Comparison of ENCODE assay signal across 17 cellular contexts in the genomic region with DNA sequence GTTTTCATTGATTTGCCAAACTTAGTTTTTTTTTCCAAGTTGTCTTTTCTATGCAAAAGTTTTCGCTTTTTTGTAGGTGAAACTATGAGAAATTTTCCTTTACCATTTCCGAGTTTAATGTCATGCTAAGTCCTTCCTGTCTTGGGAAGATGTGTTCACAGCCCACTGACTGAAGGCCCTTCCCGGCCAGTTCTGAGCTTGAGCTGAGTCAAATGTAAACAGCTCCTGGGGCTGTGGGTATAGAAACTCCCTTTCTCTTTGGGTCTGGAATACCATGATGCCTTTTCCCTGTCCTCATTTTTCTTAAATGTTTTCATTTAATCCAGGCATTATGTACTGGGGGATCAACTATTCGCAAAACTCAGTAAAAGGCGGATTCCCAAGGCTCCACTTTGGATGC.
A peak's percentile ranks its signal among the peaks of the same experiment; 100 is the strongest.
DNase-seq lines count a peak whose midpoint lies in the region; ATAC-seq, FAIRE-seq and TF ChIP-seq lines count a peak whose summit lies in the region.
"Had no signal": no experiment of that assay in that cellular context is flagged by ENCODE, and none has a peak within 500 bp of the region (broad histone marks: within the 10 kb centered on the region; RNA-seq: fewer than 3 reads in every experiment).

No MANE protein-coding gene starts in this region.

- no peaks in the 10 kb centered on the region for H3K36me3 ChIP-seq in mesenchymal stem cell (ENCODE audit: control insufficient read depth in 1 of 2, insufficient read depth in 2 of 2, low read depth in 1 of 2, low read length in 2 of 2)
- H3K36me3 ChIP-seq: SJSA1 had no signal

- no peak overlapping the region for H2BK5ac ChIP-seq in mesenchymal stem cell (ENCODE audit: low read depth, low read length, poor library complexity, severe bottlenecking)

- H3K27me3 ChIP-seq in mesenchymal stem cell (ENCODE audit: control insufficient read depth in 1 of 2, insufficient read depth in 1 of 2, low read length in 2 of 2) = no peaks in the 10 kb centered on the region
- H3K27me3 ChIP-seq: SJSA1 had no signal

- no peak overlapping the region for H3K4me3 Mint-ChIP-seq in MCF 10A (ENCODE audit: unreplicated experiment)

- H2AFZ ChIP-seq in mesenchymal stem cell (ENCODE audit: low read depth, low read length) = no peak overlapping the region

- H3K4me3 ChIP-seq in A549 = no peak overlapping the region
- no peak overlapping the region for H3K4me3 ChIP-seq in astrocyte of the spinal cord (ENCODE audit: low read depth, low read length)
- no peak overlapping the region for H3K4me3 ChIP-seq in mesenchymal stem cell (ENCODE audit: insufficient read depth in 1 of 2, low read depth in 1 of 2, low read length in 2 of 2)
- H3K4me3 ChIP-seq: SJSA1 had no signal

- H3K4me1 Mint-ChIP-seq in MCF 10A (ENCODE audit: insufficient read depth, unreplicated experiment) = no peaks in the 10 kb centered on the region

- no peak overlapping the region for H2AK5ac ChIP-seq in mesenchymal stem cell (ENCODE audit: low read length, severe bottlenecking)

- POLR2A ChIA-PET in A549 (lab: Yijun Ruan, JAX) (interaction anchor here (0.5 kb wide), 1 partner anchor 36 kb away, joined by 3 read pairs; no protein-coding TSS in a partner anchor), MCF 10A (lab: Yijun Ruan, JAX) (no interaction called here)

- H3K27ac Mint-ChIP-seq in MCF 10A (ENCODE audit: low read depth, unreplicated experiment) = no peak overlapping the region

- BruUV-seq in MCF 10A (replicated peaks; lab: Mats Ljungman, UMichigan) = no TSS peak

- ATAC-seq in A549 (no peak), HG02642 (IDR thresholded peaks at IDR 0.05; ENCODE audit: poor library complexity, unreplicated experiment) (no peak)
- ATAC-seq: HCT116, PC-3 had no signal

- H3K4me2 ChIP-seq in A549 = peak overlapping the region; percentile 86
- no peak overlapping the region for H3K4me2 ChIP-seq in mesenchymal stem cell (ENCODE audit: low read length, poor library complexity, severe bottlenecking)

- peak overlapping the region; percentile 82 for H2BK120ac ChIP-seq in mesenchymal stem cell (ENCODE audit: low read depth, low read length)

- H3K79me1 ChIP-seq in mesenchymal stem cell (replicated peaks; ENCODE audit: low read length, poor library complexity, severe bottlenecking) = no peaks in the 10 kb centered on the region

- H3K18ac ChIP-seq in mesenchymal stem cell (ENCODE audit: low read depth in 1 of 2, low read length in 2 of 2) = peak overlapping the region in 1 of 2 experiments; percentile 82

- in situ Hi-C loops in astrocyte of the spinal cord (cut with HindIII; ENCODE audit: low sequenced_read_pairs) = no loop called here

- peak overlapping the region; percentile 35 for H4K8ac ChIP-seq in mesenchymal stem cell (ENCODE audit: low read length)

- H3K27me3 Mint-ChIP-seq in MCF 10A (ENCODE audit: insufficient read depth, unreplicated experiment) = no peaks in the 10 kb centered on the region

- H3K4ac ChIP-seq in mesenchymal stem cell (ENCODE audit: low read depth in 1 of 2, low read length in 2 of 2) = peak overlapping the region in 1 of 2 experiments; percentile 42

- intact Hi-C loops in MCF 10A (cut with micrococcal nuclease) = no loop called here

- H3K4me1 ChIP-seq in A549 = peaks cover 38% of the 10 kb centered on the region
- no peaks in the 10 kb centered on the region for H3K4me1 ChIP-seq in mesenchymal stem cell (ENCODE audit: control insufficient read depth, insufficient read depth, low read depth, low read length)

- no peaks in the 10 kb centered on the region for H3K9me3 Mint-ChIP-seq in MCF 10A (ENCODE audit: unreplicated experiment)

- peaks cover 9% of the 10 kb centered on the region; the same call in 1 of the 3 replicates for H3K9me3 ChIP-seq in A549
- no peaks in the 10 kb centered on the region for H3K9me3 ChIP-seq in mesenchymal stem cell (ENCODE audit: control insufficient read depth, low read length)
- H3K9me3 ChIP-seq: SJSA1 had no signal

- H3K23ac ChIP-seq in mesenchymal stem cell (ENCODE audit: low read length in 2 of 2) = no peak overlapping the region

- TF ChIP-seq EP300 in A549 (IDR thresholded peaks at IDR 0.05) = no peak

- no peak for DNase-seq in A549 (ENCODE audit: low read depth in 1 of 2, low spot score in 1 of 2)
- peak; percentile 57 for DNase-seq in H4 (ENCODE audit: low spot score)
- DNase-seq in astrocyte of the spinal cord (ENCODE audit: low read depth, low spot score) = peak; percentile 53
- DNase-seq in mesenchymal stem cell = peak; percentile 90
- no peak for DNase-seq in GM19238 (ENCODE audit: insufficient read length, low spot score)
- DNase-seq in HK-2 (ENCODE audit: unreplicated experiment) = no peak
- no peak for DNase-seq in MCF 10A (ENCODE audit: unreplicated experiment)
- DNase-seq: KG1, NCI-H1092, NCI-H2081 treated with DMSO at 0.1 percent for 48 hours, NCI-H510A treated with DMSO at 0.1 percent for 48 hours, NCI-H82, PC-3 had no signal

- H2BK15ac ChIP-seq in mesenchymal stem cell (ENCODE audit: low read depth, poor library complexity, severe bottlenecking) = no peak overlapping the region

- CTCF ChIA-PET in A549 (lab: Yijun Ruan, JAX) (interaction anchor here (2.2 kb wide), 1 partner anchor 168 kb away, joined by 9 read pairs; no protein-coding TSS in a partner anchor), MCF 10A (lab: Yijun Ruan, JAX) (no interaction called here)

- TF ChIP-seq RAD21 in A549 (conservative IDR thresholded peaks at IDR 0.05 in 1 of 2, IDR thresholded peaks at IDR 0.05 in 1 of 2) = no peak

- no peak for TF ChIP-seq CTCF in A549 (IDR thresholded peaks at IDR 0.05)
- no peak for TF ChIP-seq CTCF in astrocyte of the spinal cord (IDR thresholded peaks at IDR 0.05; ENCODE audit: low read depth, low read length)
- TF ChIP-seq CTCF in MCF 10A (IDR thresholded peaks at IDR 0.05; ENCODE audit: unreplicated experiment) = no peak

- 69% methylated on average over 5 of the region's 5 CpGs for WGBS in A549 (ENCODE audit: missing lambda C conversion rate)
- WGBS in mesenchymal stem cell = 54% methylated on average over 5 of the region's 5 CpGs

- no peak for TF ChIP-seq POLR2A in A549 (IDR thresholded peaks at IDR 0.05; ENCODE audit: low read length)

- no peak for FAIRE-seq in A549 (lab: Jason Lieb, UNC)

- no peak overlapping the region for H3K14ac ChIP-seq in mesenchymal stem cell (ENCODE audit: low read length in 2 of 2)

- peak overlapping the region; percentile 60 to 90; a peak in 4 of 6 replicates for H3K27ac ChIP-seq in A549
- H3K27ac ChIP-seq in mesenchymal stem cell (ENCODE audit: low read length, poor library complexity, severe bottlenecking) = no peak overlapping the region
- H3K27ac ChIP-seq: C4-2B, SJSA1 had no signal

- peak overlapping the region in 1 of 2 experiments; percentile 7 for H2BK12ac ChIP-seq in mesenchymal stem cell (ENCODE audit: low read length in 2 of 2)

- no peak overlapping the region for H3K9ac ChIP-seq in mesenchymal stem cell (ENCODE audit: low read length)

- H4K91ac ChIP-seq in mesenchymal stem cell (ENCODE audit: low read length) = peak overlapping the region; percentile 34

- H3K36me3 Mint-ChIP-seq in MCF 10A (ENCODE audit: insufficient read depth, unreplicated experiment) = no peaks in the 10 kb centered on the region

TF ChIP-seq in A549, 52 proteins besides CTCF, POLR2A, EP300 and RAD21 (continues in another document):
- TF ChIP-seq ZNF302 (CRISPR knock-in tag; IDR thresholded peaks at IDR 0.05) (no peak), JUNB (IDR thresholded peaks at IDR 0.05) (no peak), EHMT2 (IDR thresholded peaks at IDR 0.05; ENCODE audit: low read depth) (no peak), FOXS1 (CRISPR knock-in tag; IDR thresholded peaks at IDR 0.05) (no peak), KDM1A (IDR thresholded peaks at IDR 0.05; ENCODE audit: low read depth) (no peak), NPAS2 (CRISPR knock-in tag; IDR thresholded peaks at IDR 0.05; ENCODE audit: borderline replicate concordance) (no peak), ESRRA (IDR thresholded peaks at IDR 0.05; ENCODE audit: borderline replicate concordance, low read length) (no peak), HOXA7 (CRISPR knock-in tag; IDR thresholded peaks at IDR 0.05) (no peak)
- TF ChIP-seq, protein P1, sequence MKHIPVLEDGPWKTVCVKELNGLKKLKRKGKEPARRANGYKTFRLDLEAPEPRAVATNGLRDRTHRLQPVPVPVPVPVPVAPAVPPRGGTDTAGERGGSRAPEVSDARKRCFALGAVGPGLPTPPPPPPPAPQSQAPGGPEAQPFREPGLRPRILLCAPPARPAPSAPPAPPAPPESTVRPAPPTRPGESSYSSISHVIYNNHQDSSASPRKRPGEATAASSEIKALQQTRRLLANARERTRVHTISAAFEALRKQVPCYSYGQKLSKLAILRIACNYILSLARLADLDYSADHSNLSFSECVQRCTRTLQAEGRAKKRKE (CRISPR knock-in tag; IDR thresholded peaks at IDR 0.05; ENCODE audit: low read depth) = no peak
- TF ChIP-seq, protein P2, sequence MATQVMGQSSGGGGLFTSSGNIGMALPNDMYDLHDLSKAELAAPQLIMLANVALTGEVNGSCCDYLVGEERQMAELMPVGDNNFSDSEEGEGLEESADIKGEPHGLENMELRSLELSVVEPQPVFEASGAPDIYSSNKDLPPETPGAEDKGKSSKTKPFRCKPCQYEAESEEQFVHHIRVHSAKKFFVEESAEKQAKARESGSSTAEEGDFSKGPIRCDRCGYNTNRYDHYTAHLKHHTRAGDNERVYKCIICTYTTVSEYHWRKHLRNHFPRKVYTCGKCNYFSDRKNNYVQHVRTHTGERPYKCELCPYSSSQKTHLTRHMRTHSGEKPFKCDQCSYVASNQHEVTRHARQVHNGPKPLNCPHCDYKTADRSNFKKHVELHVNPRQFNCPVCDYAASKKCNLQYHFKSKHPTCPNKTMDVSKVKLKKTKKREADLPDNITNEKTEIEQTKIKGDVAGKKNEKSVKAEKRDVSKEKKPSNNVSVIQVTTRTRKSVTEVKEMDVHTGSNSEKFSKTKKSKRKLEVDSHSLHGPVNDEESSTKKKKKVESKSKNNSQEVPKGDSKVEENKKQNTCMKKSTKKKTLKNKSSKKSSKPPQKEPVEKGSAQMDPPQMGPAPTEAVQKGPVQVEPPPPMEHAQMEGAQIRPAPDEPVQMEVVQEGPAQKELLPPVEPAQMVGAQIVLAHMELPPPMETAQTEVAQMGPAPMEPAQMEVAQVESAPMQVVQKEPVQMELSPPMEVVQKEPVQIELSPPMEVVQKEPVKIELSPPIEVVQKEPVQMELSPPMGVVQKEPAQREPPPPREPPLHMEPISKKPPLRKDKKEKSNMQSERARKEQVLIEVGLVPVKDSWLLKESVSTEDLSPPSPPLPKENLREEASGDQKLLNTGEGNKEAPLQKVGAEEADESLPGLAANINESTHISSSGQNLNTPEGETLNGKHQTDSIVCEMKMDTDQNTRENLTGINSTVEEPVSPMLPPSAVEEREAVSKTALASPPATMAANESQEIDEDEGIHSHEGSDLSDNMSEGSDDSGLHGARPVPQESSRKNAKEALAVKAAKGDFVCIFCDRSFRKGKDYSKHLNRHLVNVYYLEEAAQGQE (IDR thresholded peaks at IDR 0.05) = no peak

Comparison
In these comparisons a context has a peak if more than half of its experiments do, and no peak if none do; other contexts are left out.
1. DNase-seq: peak in H4 (single experiment), astrocyte of the spinal cord (single experiment) and mesenchymal stem cell (single experiment); none in A549 (0 of 2), GM19238 (single experiment), HK-2 (single experiment) and MCF 10A (single experiment).